ENCODE assay signal across 1 cellular context in the genomic region with DNA sequence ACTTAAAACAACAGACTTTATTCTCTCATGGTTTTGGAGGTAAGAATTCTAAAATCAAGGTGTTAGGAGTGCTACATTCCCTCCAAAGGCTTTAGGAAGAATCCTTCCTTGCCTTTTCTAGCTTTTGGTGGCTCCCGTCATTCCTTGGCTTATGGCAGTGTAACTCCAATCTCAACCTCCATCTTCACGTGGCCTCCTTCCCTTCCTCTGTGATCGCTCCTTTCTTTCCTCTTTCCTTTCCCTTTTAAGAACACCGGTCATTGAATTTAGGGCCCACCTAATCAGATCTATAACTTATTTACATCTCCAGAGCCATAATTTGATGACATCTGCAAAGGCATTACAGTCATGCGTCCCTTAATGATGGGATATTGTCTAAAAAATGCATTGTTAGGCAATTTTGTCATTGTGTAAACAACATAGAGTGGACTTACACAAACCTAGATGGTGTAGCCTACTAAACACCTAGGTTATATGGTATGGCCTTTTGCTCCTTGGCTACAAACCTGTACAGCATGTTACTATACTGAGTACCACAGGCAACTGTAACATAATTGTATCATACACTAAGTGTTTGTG.
TF ChIP-seq lines count a peak whose summit lies in the region.

No MANE protein-coding gene starts in this region.

TF ChIP-seq in IMR-90, 13 proteins besides CTCF, POLR2A, EP300 and RAD21:
- TF ChIP-seq NFE2L2 (IDR thresholded peaks at IDR 0.05; ENCODE audit: low read depth, low read length), result no peak
- TF ChIP-seq BHLHE40 (IDR thresholded peaks at IDR 0.05; ENCODE audit: low read depth, low read length), result no peak
- no peak for TF ChIP-seq CHD1 (IDR thresholded peaks at IDR 0.05; ENCODE audit: low read depth, low read length)
- TF ChIP-seq MAZ (IDR thresholded peaks at IDR 0.05; ENCODE audit: borderline replicate concordance, low read depth, low read length), result no peak
- TF ChIP-seq MAFK (IDR thresholded peaks at IDR 0.05; ENCODE audit: low read depth, low read length), result peak; percentile 35; the same call in 1 of the 2 replicates
